8 cellular contexts compared by ENCODE assay signal in genomic region chrX:107672955-107673378, GRCh38. TPM values are rescaled to one million over a fixed set of nuclear protein-coding genes. Genes with fewer than 3 reads are reported as not detected.
DNase-seq lines count a peak whose midpoint lies in the region; ATAC-seq lines count a peak whose summit lies in the region.

No MANE protein-coding gene starts in this region.

- no peak overlapping the region for H2BK12ac ChIP-seq in mesenchymal stem cell (ENCODE audit: low read length in 2 of 2)

- no peak overlapping the region for H4K8ac ChIP-seq in mesenchymal stem cell (ENCODE audit: low read length)

- H2BK120ac ChIP-seq in mesenchymal stem cell (ENCODE audit: low read depth, low read length) = no peak overlapping the region

- WGBS in mesenchymal stem cell = 44% methylated on average over 1 of the region's 9 CpGs

- DNase-seq in ELF-1 (ENCODE audit: low read depth, low spot score) = peak; percentile 86
- DNase-seq in NCI-H524 (lab: John Stamatoyannopoulos, UW) = peak; percentile 46 to 74
- peak; percentile 71 to 75 for DNase-seq in activated CD4-positive, alpha-beta T cell treated with anti-CD3 and anti-CD28 coated beads, Interleukin-2, amount 50 U/mL, for 48 hours
- peak; percentile 93 for DNase-seq in mesenchymal stem cell
- peak; percentile 73 for DNase-seq in stimulated activated CD8-positive, alpha-beta memory T cell treated with anti-CD3 and anti-CD28 coated beads, Interleukin-4, amount 100 ng/mL, for 48 hours
- no peak for DNase-seq in epidermal melanocyte (ENCODE audit: insufficient read length, low spot score)

- H3K4me1 ChIP-seq in duodenal mucosa (ENCODE audit: control insufficient read depth in 1 of 2, insufficient read depth in 2 of 2, low read length in 2 of 2) (peaks cover 22 to 35% of the 10 kb centered on the region in 2 donors), mesenchymal stem cell (ENCODE audit: control insufficient read depth, insufficient read depth, low read depth, low read length) (peaks cover 20% of the 10 kb centered on the region)

- no peak overlapping the region for H3K14ac ChIP-seq in mesenchymal stem cell (ENCODE audit: low read length in 2 of 2)

- H3K9ac ChIP-seq in duodenal mucosa (ENCODE audit: low read depth in 1 of 2, low read length in 2 of 2) (peak overlapping the region; percentile 25 to 30), mesenchymal stem cell (ENCODE audit: low read length) (peak overlapping the region; percentile 50)

- no peaks in the 10 kb centered on the region for H3K79me1 ChIP-seq in mesenchymal stem cell (replicated peaks; ENCODE audit: low read length, poor library complexity, severe bottlenecking)

- H3K9me3 ChIP-seq in duodenal mucosa (ENCODE audit: control insufficient read depth in 1 of 2, low read length in 2 of 2) = no peaks in the 10 kb centered on the region
- no peaks in the 10 kb centered on the region for H3K9me3 ChIP-seq in mesenchymal stem cell (ENCODE audit: control insufficient read depth, low read length)

- H3K18ac ChIP-seq in mesenchymal stem cell (ENCODE audit: low read depth in 1 of 2, low read length in 2 of 2) = no peak overlapping the region

- H3K4ac ChIP-seq in mesenchymal stem cell (ENCODE audit: low read depth in 1 of 2, low read length in 2 of 2) = no peak overlapping the region

- no peak overlapping the region for H2BK15ac ChIP-seq in mesenchymal stem cell (ENCODE audit: low read depth, poor library complexity, severe bottlenecking)

- H3K36me3 ChIP-seq in duodenal mucosa (ENCODE audit: control insufficient read depth in 1 of 2, insufficient read depth in 2 of 2, low read length in 2 of 2) (no peaks in the 10 kb centered on the region), mesenchymal stem cell (ENCODE audit: control insufficient read depth in 1 of 2, insufficient read depth in 2 of 2, low read depth in 1 of 2, low read length in 2 of 2) (no peaks in the 10 kb centered on the region)

- no peak overlapping the region for H2AFZ ChIP-seq in mesenchymal stem cell (ENCODE audit: low read depth, low read length)

- H4K91ac ChIP-seq in mesenchymal stem cell (ENCODE audit: low read length) = no peak overlapping the region

- no peak overlapping the region for H3K4me2 ChIP-seq in mesenchymal stem cell (ENCODE audit: low read length, poor library complexity, severe bottlenecking)

- peak overlapping the region; percentile 85 for H3K27ac ChIP-seq in duodenal mucosa (ENCODE audit: low read depth, low read length)
- no peak overlapping the region for H3K27ac ChIP-seq in mesenchymal stem cell (ENCODE audit: low read length, poor library complexity, severe bottlenecking)

- H3K4me3 ChIP-seq in duodenal mucosa (ENCODE audit: low read depth in 1 of 2, low read length in 2 of 2) (peak overlapping the region in 1 of 2 donors; percentile 35), mesenchymal stem cell (ENCODE audit: insufficient read depth in 1 of 2, low read depth in 1 of 2, low read length in 2 of 2) (no peak overlapping the region)

- H3K27me3 ChIP-seq in duodenal mucosa (ENCODE audit: control insufficient read depth in 1 of 2, insufficient read depth in 2 of 2, low read length in 2 of 2) = no peaks in the 10 kb centered on the region
- H3K27me3 ChIP-seq in mesenchymal stem cell (ENCODE audit: control insufficient read depth in 1 of 2, insufficient read depth in 1 of 2, low read length in 2 of 2) = peaks cover 0 to 19% of the 10 kb centered on the region in 2 experiments

- no peak overlapping the region for H3K23ac ChIP-seq in mesenchymal stem cell (ENCODE audit: low read length in 2 of 2)

- ATAC-seq in HG02642 (IDR thresholded peaks at IDR 0.05; ENCODE audit: poor library complexity, unreplicated experiment) = peak; percentile 29

- no peak overlapping the region for H2AK5ac ChIP-seq in mesenchymal stem cell (ENCODE audit: low read length, severe bottlenecking)

- no peak overlapping the region for H2BK5ac ChIP-seq in mesenchymal stem cell (ENCODE audit: low read depth, low read length, poor library complexity, severe bottlenecking)

RNA-seq across cellular contexts. Expression of gene PRPS1, which starts 44.7 kb away (rescaled TPM):
- 31.3 TPM for polyA plus RNA-seq in mesenchymal stem cell (2013, experiment 1 of 2)
- polyA plus RNA-seq in mesenchymal stem cell (2013, experiment 2 of 2) = 32.9 TPM
